12 cellular contexts compared by ENCODE assay signal in genomic region chr16:57577691-57578224, GRCh38. TPM values are rescaled to one million over a fixed set of nuclear protein-coding genes. Genes with fewer than 3 reads are reported as not detected.
DNase-seq lines count a peak whose midpoint lies in the region; ATAC-seq and TF ChIP-seq lines count a peak whose summit lies in the region.
"Had no signal": no experiment of that assay in that cellular context is flagged by ENCODE, and none has a peak within 500 bp of the region (broad histone marks: within the 10 kb centered on the region; RNA-seq: fewer than 3 reads in every experiment).

No MANE protein-coding gene starts in this region.

- intact Hi-C loops in left lung (cut with DNase I): loop anchor here in 1 of 2 donors (10.0 kb wide), 1 partner anchor 147 kb away; no protein-coding TSS in a partner anchor

- no peaks in the 10 kb centered on the region for H3K36me3 ChIP-seq in CD4-positive, CD25-positive, alpha-beta regulatory T cell (ENCODE audit: control insufficient read depth, insufficient read depth, low read length)
- no peaks in the 10 kb centered on the region for H3K36me3 ChIP-seq in left lung
- H3K36me3 ChIP-seq: SJSA1 had no signal

- H3K9me3 Mint-ChIP-seq in CD4-positive, CD25-positive, alpha-beta regulatory T cell: peaks cover 0 to 3% (median 0%) of the 10 kb centered on the region in 7 donors
- H3K9me3 Mint-ChIP-seq in activated T-cell treated with anti-CD3 and anti-CD28 coated beads, Interleukin-2, amount 50 U/mL, for 72 hours: no peaks in the 10 kb centered on the region
- H3K9me3 Mint-ChIP-seq in naive thymus-derived CD8-positive, alpha-beta T cell: no peaks in the 10 kb centered on the region

- peaks cover 13% of the 10 kb centered on the region for H3K27me3 Mint-ChIP-seq in CD4-positive, CD25-positive, alpha-beta regulatory T cell
- no peaks in the 10 kb centered on the region for H3K27me3 Mint-ChIP-seq in activated T-cell treated with anti-CD3 and anti-CD28 coated beads, Interleukin-2, amount 50 U/mL, for 72 hours (ENCODE audit: low read depth)
- H3K27me3 Mint-ChIP-seq in naive thymus-derived CD8-positive, alpha-beta T cell: no peaks in the 10 kb centered on the region

- peaks cover 4% of the 10 kb centered on the region for H3K27me3 ChIP-seq in CD4-positive, CD25-positive, alpha-beta regulatory T cell (ENCODE audit: control insufficient read depth, insufficient read depth, low read length)
- no peaks in the 10 kb centered on the region for H3K27me3 ChIP-seq in foreskin keratinocyte
- peaks cover 0 to 17% of the 10 kb centered on the region in 2 donors for H3K27me3 ChIP-seq in left lung

- no peaks in the 10 kb centered on the region for H3K9me3 ChIP-seq in CD4-positive, CD25-positive, alpha-beta regulatory T cell (ENCODE audit: control insufficient read depth in 2 of 2, low read length in 2 of 2)
- no peaks in the 10 kb centered on the region for H3K9me3 ChIP-seq in left lung
- H3K9me3 ChIP-seq: psoas muscle, SJSA1 had no signal

- H3K4me1 ChIP-seq in CD4-positive, CD25-positive, alpha-beta regulatory T cell (ENCODE audit: control insufficient read depth, insufficient read depth, low read length, poor library complexity, severe bottlenecking): peaks cover 24% of the 10 kb centered on the region
- no peaks in the 10 kb centered on the region for H3K4me1 ChIP-seq in foreskin keratinocyte
- H3K4me1 ChIP-seq in left lung: no peaks in the 10 kb centered on the region
- H3K4me1 ChIP-seq: psoas muscle, SJSA1 had no signal

- H3K4me3 Mint-ChIP-seq in CD4-positive, CD25-positive, alpha-beta regulatory T cell: peak overlapping the region in 2 of 4 donors; percentile 23 to 63
- peak overlapping the region; percentile 67 to 71 for H3K4me3 Mint-ChIP-seq in activated T-cell treated with anti-CD3 and anti-CD28 coated beads, Interleukin-2, amount 50 U/mL, for 72 hours
- peak overlapping the region in 9 of 10 donors; percentile 5 to 80 (median 56) for H3K4me3 Mint-ChIP-seq in naive thymus-derived CD8-positive, alpha-beta T cell

- H3K36me3 Mint-ChIP-seq in CD4-positive, CD25-positive, alpha-beta regulatory T cell: no peaks in the 10 kb centered on the region
- peaks cover 0 to 4% of the 10 kb centered on the region in 2 donors for H3K36me3 Mint-ChIP-seq in activated T-cell treated with anti-CD3 and anti-CD28 coated beads, Interleukin-2, amount 50 U/mL, for 72 hours (ENCODE audit: insufficient read depth in 2 of 2)
- H3K36me3 Mint-ChIP-seq in naive thymus-derived CD8-positive, alpha-beta T cell: peaks cover 0 to 2% (median 0%) of the 10 kb centered on the region in 3 donors

- DNase-seq in CD4-positive, CD25-positive, alpha-beta regulatory T cell: peak in 1 of 3 donors; percentile 79
- DNase-seq in KG1 (lab: John Stamatoyannopoulos, UW) (peak; percentile 14), HK-2 (ENCODE audit: unreplicated experiment) (no peak), foreskin keratinocyte (no peak), left lung (no peak), middle frontal gyrus (ENCODE audit: extremely low spot score, low spot score) (no peak)
- peak; percentile 64 to 65 for DNase-seq in activated T-cell treated with anti-CD3 and anti-CD28 coated beads, Interleukin-2, amount 50 U/mL, for 72 hours
- peak in 4 of 10 donors; percentile 7 to 49 (median 24) for DNase-seq in naive thymus-derived CD8-positive, alpha-beta T cell
- DNase-seq: COR-L47, NCI-H226, psoas muscle had no signal

- TF ChIP-seq CTCF in foreskin keratinocyte (conservative IDR thresholded peaks at IDR 0.05) (no peak), left lung (IDR thresholded peaks at IDR 0.05) (no peak)

- ATAC-seq in CD4-positive, CD25-positive, alpha-beta regulatory T cell (ENCODE audit: low read depth in 2 of 2): peak in 1 of 2 donors; percentile 41
- peak; percentile 54 to 66 for ATAC-seq in activated T-cell treated with anti-CD3 and anti-CD28 coated beads, Interleukin-2, amount 50 U/mL, for 72 hours (replicated peaks in 1 of 2)
- ATAC-seq in naive thymus-derived CD8-positive, alpha-beta T cell: peak; percentile 40 to 51
- ATAC-seq in foreskin keratinocyte (no peak), left lung (no peak)
- ATAC-seq: psoas muscle had no signal

- H3K4me3 ChIP-seq in CD4-positive, CD25-positive, alpha-beta regulatory T cell (ENCODE audit: low read depth, low read length): no peak overlapping the region
- H3K4me3 ChIP-seq in left lung: no peak overlapping the region
- H3K4me3 ChIP-seq: psoas muscle, SJSA1 had no signal

- H3K4me1 Mint-ChIP-seq in CD4-positive, CD25-positive, alpha-beta regulatory T cell: peaks cover 5 to 34% (median 20%) of the 10 kb centered on the region in 4 donors
- peaks cover 50% of the 10 kb centered on the region for H3K4me1 Mint-ChIP-seq in activated T-cell treated with anti-CD3 and anti-CD28 coated beads, Interleukin-2, amount 50 U/mL, for 72 hours (ENCODE audit: low read depth)
- H3K4me1 Mint-ChIP-seq in naive thymus-derived CD8-positive, alpha-beta T cell: peaks cover 33 to 54% (median 39%) of the 10 kb centered on the region in 4 donors

- POLR2A ChIA-PET in naive thymus-derived CD8-positive, alpha-beta T cell (lab: Charles Lee): interaction anchor here (1.5 to 3.6 kb wide), 3 partner anchors 15 to 71 kb away, joined by 5 to 20 read pairs (median 8); no protein-coding TSS in a partner anchor

- peak overlapping the region; percentile 63 to 76 (median 69) for H3K27ac Mint-ChIP-seq in CD4-positive, CD25-positive, alpha-beta regulatory T cell
- H3K27ac Mint-ChIP-seq in activated T-cell treated with anti-CD3 and anti-CD28 coated beads, Interleukin-2, amount 50 U/mL, for 72 hours: peak overlapping the region; percentile 92
- H3K27ac Mint-ChIP-seq in naive thymus-derived CD8-positive, alpha-beta T cell: peak overlapping the region; percentile 80 to 92 (median 86)

- H3K27ac ChIP-seq in CD4-positive, CD25-positive, alpha-beta regulatory T cell (ENCODE audit: insufficient read depth, low read length, poor library complexity, severe bottlenecking): no peak overlapping the region
- H3K27ac ChIP-seq in foreskin keratinocyte (no peak overlapping the region), left lung (no peak overlapping the region)
- H3K27ac ChIP-seq: psoas muscle, SJSA1 had no signal

RNA-seq across cellular contexts. Expression of gene ADGRG5, which starts 35.3 kb away (rescaled TPM):
- 0.72 TPM for total RNA-seq in CD4-positive, CD25-positive, alpha-beta regulatory T cell
- polyA plus RNA-seq in CD4-positive, CD25-positive, alpha-beta regulatory T cell: 1 to 10 TPM in 1 of 4 donors, under 1 TPM in 3; 0.26 to 1.1 (median 0.51) TPM
- total RNA-seq in activated T-cell treated with anti-CD3 and anti-CD28 coated beads, Interleukin-2, amount 50 U/mL, for 72 hours: 1 to 10 TPM; 3.9 to 9.3 TPM
- total RNA-seq in naive thymus-derived CD8-positive, alpha-beta T cell: 1 to 10 TPM in 1 of 2 experiments, under 1 TPM in 1; 0.60 to 1.1 TPM
- 10 to 100 TPM in 1 of 3 donors, 1 to 10 TPM in 2; 2.5 to 12.8 (median 4.4) TPM for polyA plus RNA-seq in naive thymus-derived CD8-positive, alpha-beta T cell
- total RNA-seq in foreskin keratinocyte (not detected in 2 replicates), left lung (under 1 TPM; 0.92 to 0.99 TPM)
- polyA plus RNA-seq in foreskin keratinocyte: 0.02 TPM in 1 of 2 replicates, not detected in the other
- total RNA-seq: SJSA1 had no signal

RNA-seq across cellular contexts. Expression of gene CCDC102A, which starts 41.4 kb away (rescaled TPM):
- total RNA-seq in CD4-positive, CD25-positive, alpha-beta regulatory T cell: 4.7 TPM
- polyA plus RNA-seq in CD4-positive, CD25-positive, alpha-beta regulatory T cell: 1 to 10 TPM; 1.9 to 4.0 (median 2.8) TPM
- 10 to 100 TPM in 1 of 2 donors, 1 to 10 TPM in 1; 8.1 to 14.6 TPM for total RNA-seq in activated T-cell treated with anti-CD3 and anti-CD28 coated beads, Interleukin-2, amount 50 U/mL, for 72 hours
- 1 to 10 TPM; 7.0 to 9.7 TPM for total RNA-seq in naive thymus-derived CD8-positive, alpha-beta T cell
- polyA plus RNA-seq in naive thymus-derived CD8-positive, alpha-beta T cell: 10 to 100 TPM in 1 of 3 donors, 1 to 10 TPM in 2; 7.8 to 17.0 (median 9.2) TPM
- 4.9 and 5.1 TPM in 2 replicates for total RNA-seq in foreskin keratinocyte
- polyA plus RNA-seq in foreskin keratinocyte: 4.0 and 4.2 TPM in 2 replicates
- total RNA-seq in left lung: 1 to 10 TPM; 5.2 to 9.3 TPM

RNA-seq across cellular contexts. Expression of gene ADGRG1, which starts 50.7 kb away (rescaled TPM):
- total RNA-seq in CD4-positive, CD25-positive, alpha-beta regulatory T cell: 1.2 TPM
- under 1 TPM in 3 of 4 donors, not detected in 1; 0.16 to 0.48 (median 0.33) TPM for polyA plus RNA-seq in CD4-positive, CD25-positive, alpha-beta regulatory T cell
- total RNA-seq in activated T-cell treated with anti-CD3 and anti-CD28 coated beads, Interleukin-2, amount 50 U/mL, for 72 hours: 10 to 100 TPM in 1 of 2 donors, 1 to 10 TPM in 1; 9.0 to 21.3 TPM
- under 1 TPM; 0.47 to 0.77 TPM for total RNA-seq in naive thymus-derived CD8-positive, alpha-beta T cell
- 10 to 100 TPM in 1 of 3 donors, 1 to 10 TPM in 2; 1.3 to 56.5 (median 1.5) TPM for polyA plus RNA-seq in naive thymus-derived CD8-positive, alpha-beta T cell
- total RNA-seq in foreskin keratinocyte (40.6 and 64.6 TPM in 2 replicates), left lung (10 to 100 TPM; 53.2 to 78.4 TPM)
- polyA plus RNA-seq in foreskin keratinocyte: 35.5 and 50.5 TPM in 2 replicates

Comparison
In these comparisons a context has a peak if more than half of its experiments do, and no peak if none do; other contexts are left out.
1. ATAC-seq: peak in activated T-cell treated with anti-CD3 and anti-CD28 coated beads, Interleukin-2, amount 50 U/mL, for 72 hours (2 of 2) and naive thymus-derived CD8-positive, alpha-beta T cell (2 of 2); none in foreskin keratinocyte (single experiment) and left lung (single experiment).
2. DNase-seq: peak in KG1 (single experiment) and activated T-cell treated with anti-CD3 and anti-CD28 coated beads, Interleukin-2, amount 50 U/mL, for 72 hours (2 of 2); none in HK-2 (single experiment), foreskin keratinocyte (0 of 2), left lung (0 of 2) and middle frontal gyrus (single experiment).
3. Peak in every context shown above with its lines, with median percentiles within 50 percentile points of each other: H3K27ac Mint-ChIP-seq.